Comparison of ENCODE assay signal across 8 cellular contexts in genomic region chr9:93091453-93092081, GRCh38. TPM values are rescaled to one million over a fixed set of nuclear protein-coding genes. Genes with fewer than 3 reads are reported as not detected.
DNase-seq lines count a peak whose midpoint lies in the region; ATAC-seq and TF ChIP-seq lines count a peak whose summit lies in the region.

No MANE protein-coding gene starts in this region.

- no peak overlapping the region for H3K4me3 ChIP-seq in brain microvascular endothelial cell (ENCODE audit: low read depth, low read length)
- no peak overlapping the region for H3K4me3 ChIP-seq in osteoblast (ENCODE audit: insufficient read depth, low read length)
- no peak overlapping the region for H3K4me3 ChIP-seq in gastroesophageal sphincter

- no peaks in the 10 kb centered on the region for H4K20me1 ChIP-seq in osteoblast (ENCODE audit: insufficient read depth, low read length)

- no peak overlapping the region for H3K4me2 ChIP-seq in osteoblast (ENCODE audit: insufficient read depth, low read length)

- no peak overlapping the region for H2AFZ ChIP-seq in osteoblast (ENCODE audit: low read length)

- peaks cover 8% of the 10 kb centered on the region for H3K4me1 ChIP-seq in osteoblast (ENCODE audit: insufficient read depth, low read length)
- H3K4me1 ChIP-seq in gastroesophageal sphincter: peaks cover 0 to 28% (median 18%) of the 10 kb centered on the region in 3 donors

- H3K36me3 ChIP-seq in brain microvascular endothelial cell (replicated peaks) (no peaks in the 10 kb centered on the region), osteoblast (ENCODE audit: insufficient read depth, low read length) (no peaks in the 10 kb centered on the region), gastroesophageal sphincter (no peaks in the 10 kb centered on the region)

- no peak for TF ChIP-seq POLR2A in gastroesophageal sphincter (IDR thresholded peaks at IDR 0.05)

- peak overlapping the region; percentile 29 for H3K27ac ChIP-seq in brain microvascular endothelial cell
- H3K27ac ChIP-seq in osteoblast (ENCODE audit: low read depth, low read length): peak overlapping the region; percentile 77
- no peak overlapping the region for H3K27ac ChIP-seq in gastroesophageal sphincter

- WGBS in gastroesophageal sphincter (ENCODE audit: low coverage in 1 of 2), 2 donors: 78 to 80% methylated on average over 1 of the region's 3 CpGs

- peaks cover 4% of the 10 kb centered on the region for H3K79me2 ChIP-seq in osteoblast (ENCODE audit: insufficient read depth, low read length)

- TF ChIP-seq CTCF in brain microvascular endothelial cell (IDR thresholded peaks at IDR 0.05; ENCODE audit: low read depth, low read length, missing control alignments) (no peak), osteoblast (IDR thresholded peaks at IDR 0.05; ENCODE audit: extremely low read depth, low read depth, low read length) (no peak), gastroesophageal sphincter (IDR thresholded peaks at IDR 0.05) (no peak)

- ATAC-seq in HG03571 (IDR thresholded peaks at IDR 0.05; ENCODE audit: unreplicated experiment) (no peak), GM19467 (IDR thresholded peaks at IDR 0.05; ENCODE audit: unreplicated experiment) (no peak), gastroesophageal sphincter (no peak)

- DNase-seq in GM04504 (ENCODE audit: low read depth): peak; percentile 50
- DNase-seq in SIG-M5 treated with dmso at 0.1 percent for 504 hours (lab: John Stamatoyannopoulos, UW; ENCODE audit: unreplicated experiment): peak; percentile 73
- peak; percentile 93 for DNase-seq in brain microvascular endothelial cell
- peak; percentile 92 for DNase-seq in osteoblast (ENCODE audit: insufficient read length, low spot score, missing footprints)
- no peak for DNase-seq in NCI-H526 treated with DMSO at 0.1 percent for 48 hours (lab: John Stamatoyannopoulos, UW)

- in situ Hi-C loops in brain microvascular endothelial cell (cut with HindIII; ENCODE audit: low pct_ligation_motif_present, low sequenced_read_pairs): no loop called here

- H3K9me3 ChIP-seq in osteoblast (ENCODE audit: low read depth, low read length) (peaks cover 11% of the 10 kb centered on the region), gastroesophageal sphincter (peaks cover 0 to 8% (median 0%) of the 10 kb centered on the region in 3 donors)

- H3K27me3 ChIP-seq in brain microvascular endothelial cell (replicated peaks): no peaks in the 10 kb centered on the region
- no peaks in the 10 kb centered on the region for H3K27me3 ChIP-seq in osteoblast (ENCODE audit: insufficient read depth, low read length)
- H3K27me3 ChIP-seq in gastroesophageal sphincter: no peaks in the 10 kb centered on the region

- TF ChIP-seq EP300 in gastroesophageal sphincter (IDR thresholded peaks at IDR 0.05): no peak

RNA-seq across cellular contexts. Expression of gene CARD19, which starts 4.5 kb away (rescaled TPM):
- 38.4 and 38.6 TPM in 2 replicates for total RNA-seq in osteoblast
- total RNA-seq in gastroesophageal sphincter: 10 to 100 TPM; 78.5 to 82.2 (median 80.1) TPM

RNA-seq across cellular contexts. Expression of gene SUSD3, which starts 33.1 kb away (rescaled TPM):
- total RNA-seq in osteoblast: 0.36 and 0.88 TPM in 2 replicates
- 1 to 10 TPM in 3 of 4 donors, not detected in 1; 1.5 to 4.7 (median 2.1) TPM for total RNA-seq in gastroesophageal sphincter

RNA-seq across cellular contexts. Expression of gene NINJ1, which starts 42.5 kb away (rescaled TPM):
- total RNA-seq in osteoblast (33.6 and 34.7 TPM in 2 replicates), gastroesophageal sphincter (10 to 100 TPM; 58.8 to 81.6 (median 75.2) TPM)

Comparison
In these comparisons a context has a peak if more than half of its experiments do, and no peak if none do; other contexts are left out.
1. H3K27ac ChIP-seq: peak in brain microvascular endothelial cell (single experiment) and osteoblast (single experiment); none in gastroesophageal sphincter (0 of 4).